12 cellular contexts compared by ENCODE assay signal in genomic region chr16:85037050-85037410, GRCh38. TPM values are rescaled to one million over a fixed set of nuclear protein-coding genes. Genes with fewer than 3 reads are reported as not detected.
A peak's percentile ranks its signal among the peaks of the same experiment; 100 is the strongest.
DNase-seq lines count a peak whose midpoint lies in the region; ATAC-seq, FAIRE-seq and TF ChIP-seq lines count a peak whose summit lies in the region.
"Had no signal": no experiment of that assay in that cellular context is flagged by ENCODE, and none has a peak within 500 bp of the region (broad histone marks: within the 10 kb centered on the region; RNA-seq: fewer than 3 reads in every experiment).

No MANE protein-coding gene starts in this region.

- no peak overlapping the region for H4K8ac ChIP-seq in trophoblast cell (ENCODE audit: low read depth, low read length)

- peaks cover 0 to 6% of the 10 kb centered on the region in 2 experiments for H3K4me1 ChIP-seq in trophoblast cell (ENCODE audit: control insufficient read depth in 1 of 2, insufficient read depth in 2 of 2, low read length in 2 of 2)
- H3K4me1 ChIP-seq: ascending aorta had no signal

- H2BK12ac ChIP-seq in trophoblast cell (ENCODE audit: low read length) = no peak overlapping the region

- no peak overlapping the region for H4K91ac ChIP-seq in trophoblast cell (ENCODE audit: low read depth, low read length)

- H3K18ac ChIP-seq in trophoblast cell (ENCODE audit: low read length) = no peak overlapping the region

- no peak overlapping the region for H3K4me2 ChIP-seq in trophoblast cell (ENCODE audit: low read length)

- H3K79me2 ChIP-seq in trophoblast cell (ENCODE audit: control insufficient read depth, insufficient read depth, low read length, poor library complexity) = no peaks in the 10 kb centered on the region

- no peak overlapping the region for H4K12ac ChIP-seq in trophoblast cell (ENCODE audit: low read depth, low read length)

- H2AK5ac ChIP-seq in trophoblast cell (ENCODE audit: low read length) = no peak overlapping the region

- H3K27me3 ChIP-seq in trophoblast cell (ENCODE audit: insufficient read depth, low read length) = no peaks in the 10 kb centered on the region
- H3K27me3 ChIP-seq: ascending aorta had no signal

- H3K4ac ChIP-seq in trophoblast cell (ENCODE audit: low read depth, low read length) = no peak overlapping the region

- no peak for TF ChIP-seq CTCF in epithelial cell of esophagus (IDR thresholded peaks at IDR 0.05; ENCODE audit: insufficient read depth, low read depth, low read length, missing control alignments)

- no CpG with 5 or more reads among the region's 7 CpGs for WGBS in trophoblast cell (ENCODE audit: extremely low coverage, insufficient coverage, insufficient read length)

- no peaks in the 10 kb centered on the region for H3K9me3 ChIP-seq in trophoblast cell (ENCODE audit: insufficient read depth, low read depth, low read length)
- H3K9me3 ChIP-seq: ascending aorta had no signal

- no peak overlapping the region for H2BK120ac ChIP-seq in trophoblast cell (ENCODE audit: insufficient read depth, low read length, poor library complexity)

- H3K36me3 ChIP-seq in trophoblast cell (ENCODE audit: control insufficient read depth in 1 of 2, insufficient read depth in 2 of 2, low read length in 2 of 2) = peaks cover 0 to 4% of the 10 kb centered on the region in 2 experiments
- H3K36me3 ChIP-seq: ascending aorta had no signal

- FAIRE-seq in RCC 7860 (lab: Jason Lieb, UNC) = no peak

- peak; percentile 89 for DNase-seq in ELR (ENCODE audit: low read depth)
- DNase-seq in RCC 7860 (ENCODE audit: low spot score) = peak; percentile 33
- DNase-seq in epithelial cell of esophagus (ENCODE audit: low read depth) = peak; percentile 94
- DNase-seq in trophoblast cell = peak; percentile 75 to 89
- no peak for DNase-seq in GM19240 (ENCODE audit: insufficient read length, low spot score)
- no peak for DNase-seq in DMS153 treated with DMSO at 0.1 percent for 48 hours (lab: John Stamatoyannopoulos, UW; ENCODE audit: unreplicated experiment)
- DNase-seq in DMS153 (lab: John Stamatoyannopoulos, UW) = no peak
- DNase-seq: hippocampal formation; naive thymus-derived CD4-positive, alpha-beta T cell; NCI-H82 had no signal

- H2AFZ ChIP-seq in trophoblast cell (ENCODE audit: insufficient read depth, low read length, poor library complexity) = no peak overlapping the region

- no peak overlapping the region for H3K14ac ChIP-seq in trophoblast cell (ENCODE audit: low read length)

- H3K79me1 ChIP-seq in trophoblast cell (ENCODE audit: low read length) = no peaks in the 10 kb centered on the region

- H3K9ac ChIP-seq in trophoblast cell (ENCODE audit: low read length) = no peak overlapping the region

- H3K4me3 ChIP-seq in epithelial cell of esophagus (ENCODE audit: low read length) (no peak overlapping the region), trophoblast cell (ENCODE audit: low read depth, low read length) (no peak overlapping the region)
- H3K4me3 ChIP-seq: ascending aorta had no signal

- ATAC-seq in HG03354 (IDR thresholded peaks at IDR 0.05; ENCODE audit: poor library complexity, severe bottlenecking, unreplicated experiment) = no peak
- ATAC-seq: naive thymus-derived CD4-positive, alpha-beta T cell had no signal

- H2BK5ac ChIP-seq in trophoblast cell (ENCODE audit: low read depth, low read length, poor library complexity) = no peak overlapping the region

- H3K27ac ChIP-seq in trophoblast cell (ENCODE audit: low read depth, low read length) = no peak overlapping the region
- H3K27ac ChIP-seq: ascending aorta had no signal

- H3K23ac ChIP-seq in trophoblast cell (ENCODE audit: low read length) = peak overlapping the region; percentile 51

RNA-seq across cellular contexts. Expression of gene KIAA0513, which starts 9.4 kb away (rescaled TPM):
- polyA plus RNA-seq in trophoblast cell (2013) = 11.0 and 11.8 TPM in 2 replicates

RNA-seq across cellular contexts. Expression of gene ZDHHC7, which starts 25.7 kb away (rescaled TPM):
- 46.3 and 46.6 TPM in 2 replicates for polyA plus RNA-seq in trophoblast cell (2013)

Comparison
In these comparisons a context has a peak if more than half of its experiments do, and no peak if none do; other contexts are left out.
1. DNase-seq: peak in ELR (single experiment), RCC 7860 (single experiment), epithelial cell of esophagus (single experiment) and trophoblast cell (2 of 2); none in GM19240 (single experiment), DMS153 treated with DMSO at 0.1 percent for 48 hours (single experiment) and DMS153 (single experiment).